In the genomic region with DNA sequence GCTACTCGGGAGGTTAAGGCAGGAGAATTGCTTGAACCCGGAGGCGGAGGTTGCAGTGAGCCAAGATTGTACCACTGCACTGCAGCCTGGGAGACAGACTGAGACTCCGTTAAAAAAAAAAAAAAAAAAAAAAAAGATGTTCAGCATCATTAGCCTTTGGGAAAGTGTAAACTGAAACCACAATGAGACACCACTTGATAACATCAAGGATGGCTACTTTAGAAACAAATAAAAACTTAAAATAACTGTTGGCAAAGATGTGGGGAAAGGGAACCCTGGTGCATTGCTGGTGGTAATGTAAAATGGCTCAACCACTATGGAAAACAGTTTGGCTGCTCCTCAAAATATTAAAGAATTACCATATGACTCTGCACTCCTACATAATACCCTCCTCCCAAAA, we compare ENCODE assay signal across 11 cellular contexts. TPM values are rescaled to one million over a fixed set of nuclear protein-coding genes. Genes with fewer than 3 reads are reported as not detected.
DNase-seq lines count a peak whose midpoint lies in the region; ATAC-seq and TF ChIP-seq lines count a peak whose summit lies in the region.
"Had no signal": no experiment of that assay in that cellular context is flagged by ENCODE, and none has a peak within 500 bp of the region (broad histone marks: within the 10 kb centered on the region; RNA-seq: fewer than 3 reads in every experiment).

No MANE protein-coding gene starts in this region.

- peaks cover 0 to 15% (median 13%) of the 10 kb centered on the region in 5 donors for H3K9me3 Mint-ChIP-seq in CD8-positive, alpha-beta memory T cell

- H3K4me1 ChIP-seq in CD8-positive, alpha-beta memory T cell (ENCODE audit: insufficient read depth, low read length): peaks cover 21% of the 10 kb centered on the region

- intact Hi-C loops in Right ventricle myocardium superior (cut with DNase I): loop anchor here (5.0 kb wide), 1 partner anchor 53 kb away; no protein-coding TSS in a partner anchor

- peaks cover 17 to 32% (median 17%) of the 10 kb centered on the region in 3 donors for H3K36me3 Mint-ChIP-seq in CD8-positive, alpha-beta memory T cell
- peaks cover 12% of the 10 kb centered on the region for H3K36me3 Mint-ChIP-seq in T-helper 17 cell (ENCODE audit: low read depth)

- peaks cover 40 to 44% (median 42%) of the 10 kb centered on the region in 3 donors for H3K4me1 Mint-ChIP-seq in CD8-positive, alpha-beta memory T cell
- peaks cover 27% of the 10 kb centered on the region for H3K4me1 Mint-ChIP-seq in T-helper 17 cell

- H3K27ac Mint-ChIP-seq in CD8-positive, alpha-beta memory T cell: peak overlapping the region in 4 of 8 donors; percentile 19 to 96 (median 56)
- H3K27ac Mint-ChIP-seq in T-helper 17 cell: peak overlapping the region; percentile 100

- H3K4me3 Mint-ChIP-seq in CD8-positive, alpha-beta memory T cell: peak overlapping the region; percentile 23 to 98 (median 96)
- H3K4me3 Mint-ChIP-seq in T-helper 17 cell: peak overlapping the region; percentile 99

- TF ChIP-seq CTCF in HFF-Myc (IDR thresholded peaks at IDR 0.05; ENCODE audit: low read depth, low read length, missing control alignments): no peak

- no peak for DNase-seq in CD8-positive, alpha-beta memory T cell
- DNase-seq in HFF-Myc (ENCODE audit: extremely low read depth, low read depth) (no peak), T-helper 17 cell (no peak), iris pigment epithelial cell (ENCODE audit: low read depth) (peak; percentile 34), Right ventricle myocardium superior (no peak), GDM1 (lab: John Stamatoyannopoulos, UW) (no peak), NCI-H1417 (lab: John Stamatoyannopoulos, UW) (no peak), H4 (ENCODE audit: low spot score) (no peak)
- DNase-seq: cerebellar nuclear complex; MV-4-11; stimulated activated CD4-positive, alpha-beta T cell treated with anti-CD3 and anti-CD28 coated beads, Interleukin-2, amount 100 ng/mL, for 24 hours had no signal

- no peak overlapping the region for H3K27ac ChIP-seq in CD8-positive, alpha-beta memory T cell (ENCODE audit: low read depth, low read length)

- H3K27me3 ChIP-seq in CD8-positive, alpha-beta memory T cell (ENCODE audit: insufficient read depth, low read length, poor library complexity, severe bottlenecking): no peaks in the 10 kb centered on the region

- H3K36me3 ChIP-seq in CD8-positive, alpha-beta memory T cell (ENCODE audit: insufficient read depth, low read length): peaks cover 9% of the 10 kb centered on the region

- POLR2A ChIA-PET in CD8-positive, alpha-beta memory T cell (lab: Charles Lee): no interaction called here

- H3K9me3 ChIP-seq in CD8-positive, alpha-beta memory T cell (ENCODE audit: low read length): peaks cover 3% of the 10 kb centered on the region
- H3K9me3 ChIP-seq in T-helper 17 cell (ENCODE audit: control insufficient read depth, low read length, poor library complexity, severe bottlenecking): peaks cover 4% of the 10 kb centered on the region

- CTCF ChIA-PET in CD8-positive, alpha-beta memory T cell (lab: Charles Lee): no interaction called here

- peaks cover 0 to 4% of the 10 kb centered on the region in 2 donors for H3K27me3 Mint-ChIP-seq in CD8-positive, alpha-beta memory T cell
- H3K27me3 Mint-ChIP-seq in T-helper 17 cell: no peaks in the 10 kb centered on the region

- ATAC-seq in T-helper 17 cell (no peak), Right ventricle myocardium superior (ENCODE audit: poor library complexity) (no peak)

- H3K4me3 ChIP-seq in CD8-positive, alpha-beta memory T cell (ENCODE audit: low read length): no peak overlapping the region
- H3K4me3 ChIP-seq in HFF-Myc (replicated peaks; ENCODE audit: low read depth, low read length): peak overlapping the region; percentile 99; the same call in 1 of the 2 replicates

RNA-seq across cellular contexts. Expression of gene LEO1, which starts 1.9 kb away (rescaled TPM):
- 10 to 100 TPM; 36.0 to 38.2 TPM for total RNA-seq in CD8-positive, alpha-beta memory T cell
- 27.3 TPM for polyA plus RNA-seq in CD8-positive, alpha-beta memory T cell
- total RNA-seq in T-helper 17 cell (1 to 10 TPM; 8.8 to 9.4 TPM), Right ventricle myocardium superior (7.8 TPM)
- total RNA-seq in H4 (2014; rRNA removed; shearing (Covaris generic)): 24.2 and 31.9 TPM in 2 replicates

RNA-seq across cellular contexts. Expression of gene MAPK6, which starts 49.3 kb away (rescaled TPM):
- 100 to 1,000 TPM in 1 of 2 experiments, 10 to 100 TPM in 1; 97.6 to 103 TPM for total RNA-seq in CD8-positive, alpha-beta memory T cell
- polyA plus RNA-seq in CD8-positive, alpha-beta memory T cell: 7.9 TPM
- total RNA-seq in T-helper 17 cell: 10 to 100 TPM; 36.8 to 45.6 TPM
- 17.6 TPM for total RNA-seq in Right ventricle myocardium superior
- 54.7 and 62.8 TPM in 2 replicates for total RNA-seq in H4 (2014; rRNA removed; shearing (Covaris generic))
